Comparison of ENCODE assay signal across 11 cellular contexts in the genomic region with DNA sequence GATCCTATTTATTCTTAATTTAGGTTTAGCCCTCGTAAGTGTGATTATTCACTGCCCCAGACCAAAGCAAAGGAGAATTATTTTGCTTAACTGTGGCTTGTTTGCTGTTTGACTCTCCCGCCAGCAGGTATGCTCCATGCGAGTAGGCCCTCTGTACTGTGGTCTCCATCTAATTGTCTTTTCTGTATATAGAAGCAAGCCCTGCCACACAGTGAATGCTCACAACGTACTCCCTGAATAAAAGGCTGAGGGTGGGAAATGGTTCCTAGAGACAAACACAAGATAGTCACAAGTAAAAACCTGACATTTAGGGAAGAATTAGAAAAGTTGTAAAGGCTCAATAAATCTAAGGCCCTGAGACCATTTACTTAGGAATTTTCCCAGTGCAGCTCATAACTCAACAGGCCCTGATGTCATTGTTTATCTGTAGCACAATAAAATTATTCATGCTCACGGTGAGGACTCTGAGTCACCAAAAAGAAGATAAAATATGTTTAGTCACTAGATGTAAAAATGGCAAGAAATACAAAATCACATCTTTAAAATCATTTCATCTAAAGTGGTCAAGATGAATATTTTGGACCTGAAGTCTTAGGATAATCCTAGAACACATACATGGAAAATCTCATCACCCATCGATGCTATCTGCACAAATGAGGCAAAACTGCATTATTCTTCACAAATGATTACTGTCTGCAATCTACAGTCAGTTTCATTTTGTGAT.
DNase-seq lines count a peak whose midpoint lies in the region; ATAC-seq and TF ChIP-seq lines count a peak whose summit lies in the region.
"Had no signal": no experiment of that assay in that cellular context is flagged by ENCODE, and none has a peak within 500 bp of the region (broad histone marks: within the 10 kb centered on the region; RNA-seq: fewer than 3 reads in every experiment).

No MANE protein-coding gene starts in this region.

- no peak overlapping the region for H2AFZ ChIP-seq in smooth muscle cell (ENCODE audit: low read depth)

- peaks cover 9% of the 10 kb centered on the region for H3K4me1 ChIP-seq in smooth muscle cell (ENCODE audit: low read depth)

- no peaks in the 10 kb centered on the region for H3K36me3 Mint-ChIP-seq in activated naive CD4-positive, alpha-beta T cell treated with anti-CD3 and anti-CD28 coated beads, Interleukin-2, amount 50 U/mL, for 72 hours

- no peaks in the 10 kb centered on the region for H3K27me3 ChIP-seq in smooth muscle cell (ENCODE audit: low read depth)
- H3K27me3 ChIP-seq: adrenal gland, heart right ventricle, spleen had no signal

- H3K4me3 ChIP-seq in fibroblast of the aortic adventitia (ENCODE audit: low read depth, low read length) (no peak overlapping the region), smooth muscle cell (no peak overlapping the region)
- H3K4me3 ChIP-seq: adrenal gland, heart right ventricle, spleen had no signal

- ATAC-seq in SK-N-SH treated with all-trans-retinoic acid at 6 μM for 48 hours, result peak; percentile 77
- ATAC-seq in activated naive CD4-positive, alpha-beta T cell treated with anti-CD3 and anti-CD28 coated beads, Interleukin-2, amount 50 U/mL, for 72 hours, result no peak

- H3K36me3 ChIP-seq in smooth muscle cell (ENCODE audit: low read depth), result no peaks in the 10 kb centered on the region
- H3K36me3 ChIP-seq: adrenal gland, heart right ventricle, spleen had no signal

- TF ChIP-seq CTCF in fibroblast of the aortic adventitia (IDR thresholded peaks at IDR 0.05; ENCODE audit: insufficient read depth, low read length), result no peak
- TF ChIP-seq CTCF in smooth muscle cell (IDR thresholded peaks at IDR 0.05; ENCODE audit: borderline replicate concordance, insufficient read depth, poor library complexity, severe bottlenecking), result no peak

- no peaks in the 10 kb centered on the region for H3F3A ChIP-seq in smooth muscle cell (ENCODE audit: low read depth)

- 64% methylated on average over 6 of the region's 6 CpGs for WGBS in smooth muscle cell (ENCODE audit: low lambda C conversion rate)

- no peaks in the 10 kb centered on the region for H4K20me1 ChIP-seq in smooth muscle cell (ENCODE audit: low read depth)

- H3K4me2 ChIP-seq in smooth muscle cell, result peak overlapping the region; percentile 16

- H3K79me2 ChIP-seq in smooth muscle cell (ENCODE audit: low read depth), result no peaks in the 10 kb centered on the region

- DNase-seq in H4 (ENCODE audit: low spot score), result peak; percentile 72
- DNase-seq in fibroblast of the aortic adventitia (ENCODE audit: low read depth), result peak; percentile 91
- no peak for DNase-seq in smooth muscle cell (lab: John Stamatoyannopoulos, UW; ENCODE audit: unreplicated experiment)
- DNase-seq in NCI-H524 (lab: John Stamatoyannopoulos, UW), result no peak
- DNase-seq in stimulated activated CD4-positive, alpha-beta T cell treated with anti-CD3 and anti-CD28 coated beads, Interleukin-12 subunit alpha, Interleukin-12 subunit beta, amount 100 ng/mL, for 4 hours, result no peak
- no peak for DNase-seq in activated naive CD4-positive, alpha-beta T cell treated with anti-CD3 and anti-CD28 coated beads, Interleukin-2, amount 50 U/mL, for 72 hours (ENCODE audit: low spot score in 2 of 2)
- no peak for DNase-seq in NOMO-1 treated with DMSO at 0.1 percent for 48 hours (lab: John Stamatoyannopoulos, UW; ENCODE audit: unreplicated experiment)
- DNase-seq: heart right ventricle, spleen had no signal

- no peak overlapping the region for H3K27ac Mint-ChIP-seq in activated naive CD4-positive, alpha-beta T cell treated with anti-CD3 and anti-CD28 coated beads, Interleukin-2, amount 50 U/mL, for 72 hours

- H3K27ac ChIP-seq in smooth muscle cell (ENCODE audit: low read depth), result peak overlapping the region; percentile 47
- H3K27ac ChIP-seq: spleen had no signal

- no peaks in the 10 kb centered on the region for H3K9me3 ChIP-seq in smooth muscle cell (replicated peaks; ENCODE audit: low read depth)
- H3K9me3 ChIP-seq: adrenal gland, heart right ventricle, spleen had no signal

- H3K9me3 Mint-ChIP-seq in activated naive CD4-positive, alpha-beta T cell treated with anti-CD3 and anti-CD28 coated beads, Interleukin-2, amount 50 U/mL, for 72 hours, result no peaks in the 10 kb centered on the region

- H3K9ac ChIP-seq in smooth muscle cell (ENCODE audit: low read depth), result peak overlapping the region; percentile 14

TF ChIP-seq in SK-N-SH treated with all-trans-retinoic acid at 6 μM for 48 hours, 23 proteins besides CTCF, POLR2A, EP300 and RAD21:
- TF ChIP-seq OSR1 (CRISPR knock-in tag; IDR thresholded peaks at IDR 0.05) (no peak), ISL1 (CRISPR knock-in tag; IDR thresholded peaks at IDR 0.05) (peak; percentile 91), TCF4 (CRISPR knock-in tag; IDR thresholded peaks at IDR 0.05; ENCODE audit: borderline replicate concordance) (no peak), ZC3H10 (CRISPR knock-in tag; IDR thresholded peaks at IDR 0.05) (0 out of 2 replicates have a peak, but pooled peaks have one; percentile 27)
- TF ChIP-seq, protein P1, sequence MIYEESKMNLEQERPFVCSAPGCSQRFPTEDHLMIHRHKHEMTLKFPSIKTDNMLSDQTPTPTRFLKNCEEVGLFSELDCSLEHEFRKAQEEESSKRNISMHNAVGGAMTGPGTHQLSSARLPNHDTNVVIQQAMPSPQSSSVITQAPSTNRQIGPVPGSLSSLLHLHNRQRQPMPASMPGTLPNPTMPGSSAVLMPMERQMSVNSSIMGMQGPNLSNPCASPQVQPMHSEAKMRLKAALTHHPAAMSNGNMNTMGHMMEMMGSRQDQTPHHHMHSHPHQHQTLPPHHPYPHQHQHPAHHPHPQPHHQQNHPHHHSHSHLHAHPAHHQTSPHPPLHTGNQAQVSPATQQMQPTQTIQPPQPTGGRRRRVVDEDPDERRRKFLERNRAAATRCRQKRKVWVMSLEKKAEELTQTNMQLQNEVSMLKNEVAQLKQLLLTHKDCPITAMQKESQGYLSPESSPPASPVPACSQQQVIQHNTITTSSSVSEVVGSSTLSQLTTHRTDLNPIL (CRISPR knock-in tag; IDR thresholded peaks at IDR 0.05; ENCODE audit: low read depth), result peak; percentile 48; the same call in 1 of the 2 replicates

Comparison
In these comparisons a context has a peak if more than half of its experiments do, and no peak if none do; other contexts are left out.
1. DNase-seq: peak in H4 (single experiment) and fibroblast of the aortic adventitia (single experiment); none in smooth muscle cell (single experiment), NCI-H524 (0 of 2), stimulated activated CD4-positive, alpha-beta T cell treated with anti-CD3 and anti-CD28 coated beads, Interleukin-12 subunit alpha, Interleukin-12 subunit beta, amount 100 ng/mL, for 4 hours (single experiment), activated naive CD4-positive, alpha-beta T cell treated with anti-CD3 and anti-CD28 coated beads, Interleukin-2, amount 50 U/mL, for 72 hours (0 of 2) and NOMO-1 treated with DMSO at 0.1 percent for 48 hours (single experiment).